13 cellular contexts compared by ENCODE assay signal in the genomic region with DNA sequence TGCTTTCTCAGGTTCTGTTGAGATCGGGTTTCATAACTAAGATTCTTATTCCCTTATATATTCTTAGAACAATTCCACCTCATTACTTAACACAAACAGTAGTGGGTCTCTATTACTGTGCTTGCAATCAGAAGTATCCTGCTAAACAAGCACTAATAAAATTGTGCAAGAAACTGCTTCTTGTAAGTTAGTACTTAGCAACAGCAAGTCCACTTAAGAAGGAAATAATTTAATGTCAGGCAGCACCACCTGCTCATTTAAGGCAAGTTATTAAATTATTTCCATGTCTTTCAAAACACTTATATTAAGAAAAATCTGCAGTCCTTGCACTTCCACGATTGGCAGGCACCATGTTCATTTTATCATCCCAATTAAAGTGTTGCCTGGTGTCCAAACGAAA.
DNase-seq lines count a peak whose midpoint lies in the region; ATAC-seq and TF ChIP-seq lines count a peak whose summit lies in the region.
"Had no signal": no experiment of that assay in that cellular context is flagged by ENCODE, and none has a peak within 500 bp of the region (broad histone marks: within the 10 kb centered on the region; RNA-seq: fewer than 3 reads in every experiment).

No MANE protein-coding gene starts in this region.

- POLR2A ChIA-PET in A673 (lab: Charles Lee; ENCODE audit: low non-redundant PET), result no interaction called here

- H3K27ac ChIP-seq in A673 (ENCODE audit: low read depth, low read length, poor library complexity, severe bottlenecking), result peak overlapping the region; percentile 90

- H3K9me3 Mint-ChIP-seq in HFFc6 (peaks cover 13% of the 10 kb centered on the region), natural killer cell (no peaks in the 10 kb centered on the region)
- H3K9me3 Mint-ChIP-seq in effector memory CD8-positive, alpha-beta T cell, result no peaks in the 10 kb centered on the region
- peaks cover 11% of the 10 kb centered on the region for H3K9me3 Mint-ChIP-seq in activated T-helper 1 cell treated with anti-CD3 and anti-CD28 coated beads, Interleukin-12 subunit alpha, Interleukin-12 subunit beta, Interleukin-2, Interleukin-4 antibody, amounts not matched to agents 30 ng/mL and 10 ng/mL and 1 ng/mL, durations not matched to agents 14 hours and 24 hours and 36 hours
- H3K9me3 Mint-ChIP-seq: dendritic cell treated with granulocyte-macrophage colony-stimulating factor and Interleukin-4, amounts not matched to agents 40 ng/mL and 50 ng/mL, for 4 days had no signal

- intact Hi-C loops in A673 (cut with micrococcal nuclease; ENCODE audit: unreplicated experiment), result loop anchor here (5.0 to 10.0 kb wide), 3 partner anchors 53 to 279 kb away; partner anchors contain the start of gene RBMS1
- intact Hi-C loops in natural killer cell (cut with micrococcal nuclease), result no loop called here
- intact Hi-C loops in activated T-helper 1 cell treated with anti-CD3 and anti-CD28 coated beads, Interleukin-12 subunit alpha, Interleukin-12 subunit beta, Interleukin-2, Interleukin-4 antibody, amounts not matched to agents 30 ng/mL and 10 ng/mL and 1 ng/mL, durations not matched to agents 14 hours and 24 hours and 36 hours (cut with micrococcal nuclease), result loop anchor here (5.0 kb wide), 2 partner anchors 33 to 242 kb away; no protein-coding TSS in a partner anchor

- peaks cover 44% of the 10 kb centered on the region for H3K4me1 ChIP-seq in A673 (ENCODE audit: insufficient read depth, low read length, poor library complexity, severe bottlenecking)

- TF ChIP-seq CTCF in A673 (conservative IDR thresholded peaks at IDR 0.05; ENCODE audit: low read depth, low read length), result no peak
- TF ChIP-seq CTCF in HFFc6 (IDR thresholded peaks at IDR 0.05), result no peak
- no peak for TF ChIP-seq CTCF in natural killer cell (IDR thresholded peaks at IDR 0.05)

- BruUV-seq in A673 (replicated peaks; lab: Mats Ljungman, UMichigan), result no TSS peak

- H3K27ac Mint-ChIP-seq in HFFc6 (peak overlapping the region; percentile 88), natural killer cell (peak overlapping the region; percentile 50 to 79)
- H3K27ac Mint-ChIP-seq in effector memory CD8-positive, alpha-beta T cell, result peak overlapping the region; percentile 55 to 67
- no peak overlapping the region for H3K27ac Mint-ChIP-seq in activated T-helper 1 cell treated with anti-CD3 and anti-CD28 coated beads, Interleukin-12 subunit alpha, Interleukin-12 subunit beta, Interleukin-2, Interleukin-4 antibody, amounts not matched to agents 30 ng/mL and 10 ng/mL and 1 ng/mL, durations not matched to agents 14 hours and 24 hours and 36 hours
- H3K27ac Mint-ChIP-seq: dendritic cell treated with granulocyte-macrophage colony-stimulating factor and Interleukin-4, amounts not matched to agents 40 ng/mL and 50 ng/mL, for 4 days had no signal

- ATAC-seq in effector memory CD8-positive, alpha-beta T cell (replicated peaks), result no peak
- ATAC-seq in natural killer cell, result no peak
- no peak for ATAC-seq in HG03439 (IDR thresholded peaks at IDR 0.05; ENCODE audit: unreplicated experiment)

- H3K4me3 Mint-ChIP-seq in HFFc6, result no peak overlapping the region
- peak overlapping the region in 1 of 2 donors; percentile 50 for H3K4me3 Mint-ChIP-seq in effector memory CD8-positive, alpha-beta T cell
- peak overlapping the region; percentile 9 for H3K4me3 Mint-ChIP-seq in natural killer cell
- no peak overlapping the region for H3K4me3 Mint-ChIP-seq in activated T-helper 1 cell treated with anti-CD3 and anti-CD28 coated beads, Interleukin-12 subunit alpha, Interleukin-12 subunit beta, Interleukin-2, Interleukin-4 antibody, amounts not matched to agents 30 ng/mL and 10 ng/mL and 1 ng/mL, durations not matched to agents 14 hours and 24 hours and 36 hours
- H3K4me3 Mint-ChIP-seq: dendritic cell treated with granulocyte-macrophage colony-stimulating factor and Interleukin-4, amounts not matched to agents 40 ng/mL and 50 ng/mL, for 4 days had no signal

- DNase-seq in A673 (ENCODE audit: low spot score) (peak; percentile 59), HFFc6 (no peak), natural killer cell (no peak), kidney tubule cell (ENCODE audit: low spot score) (no peak), KG1 (lab: John Stamatoyannopoulos, UW) (no peak)
- no peak for DNase-seq in effector memory CD8-positive, alpha-beta T cell
- no peak for DNase-seq in activated T-helper 1 cell treated with anti-CD3 and anti-CD28 coated beads, Interleukin-12 subunit alpha, Interleukin-12 subunit beta, Interleukin-2, Interleukin-4 antibody, amounts not matched to agents 30 ng/mL and 10 ng/mL and 1 ng/mL, durations not matched to agents 14 hours and 24 hours and 36 hours (ENCODE audit: low spot score)
- DNase-seq: amniotic stem cell; posterior cingulate gyrus; SHP77 treated with DMSO at 0.1 percent for 48 hours; stimulated activated CD8-positive, alpha-beta memory T cell treated with anti-CD3 and anti-CD28 coated beads, Interleukin-4, amount 100 ng/mL, for 48 hours had no signal

- H3K36me3 Mint-ChIP-seq in HFFc6 (ENCODE audit: low read depth) (peaks cover 43% of the 10 kb centered on the region), natural killer cell (no peaks in the 10 kb centered on the region)
- peaks cover 7% of the 10 kb centered on the region for H3K36me3 Mint-ChIP-seq in effector memory CD8-positive, alpha-beta T cell (ENCODE audit: insufficient read depth)
- H3K36me3 Mint-ChIP-seq in activated T-helper 1 cell treated with anti-CD3 and anti-CD28 coated beads, Interleukin-12 subunit alpha, Interleukin-12 subunit beta, Interleukin-2, Interleukin-4 antibody, amounts not matched to agents 30 ng/mL and 10 ng/mL and 1 ng/mL, durations not matched to agents 14 hours and 24 hours and 36 hours (ENCODE audit: low read depth), result peaks cover 23% of the 10 kb centered on the region

- H3K4me3 ChIP-seq in A673 (ENCODE audit: low read depth, low read length, poor library complexity, severe bottlenecking), result no peak overlapping the region

- H3K27me3 Mint-ChIP-seq in HFFc6 (ENCODE audit: insufficient read depth) (no peaks in the 10 kb centered on the region; the same call in 1 of the 2 replicates), natural killer cell (ENCODE audit: low read depth in 2 of 2) (no peaks in the 10 kb centered on the region)
- no peaks in the 10 kb centered on the region for H3K27me3 Mint-ChIP-seq in effector memory CD8-positive, alpha-beta T cell
- no peaks in the 10 kb centered on the region for H3K27me3 Mint-ChIP-seq in activated T-helper 1 cell treated with anti-CD3 and anti-CD28 coated beads, Interleukin-12 subunit alpha, Interleukin-12 subunit beta, Interleukin-2, Interleukin-4 antibody, amounts not matched to agents 30 ng/mL and 10 ng/mL and 1 ng/mL, durations not matched to agents 14 hours and 24 hours and 36 hours (ENCODE audit: insufficient read depth)
- H3K27me3 Mint-ChIP-seq: dendritic cell treated with granulocyte-macrophage colony-stimulating factor and Interleukin-4, amounts not matched to agents 40 ng/mL and 50 ng/mL, for 4 days had no signal

- H3K27me3 ChIP-seq in A673 (replicated peaks; ENCODE audit: insufficient read depth, low read depth, low read length, poor library complexity), result no peaks in the 10 kb centered on the region

- H3K4me1 Mint-ChIP-seq in HFFc6 (ENCODE audit: low read depth) (peaks cover 71% of the 10 kb centered on the region), natural killer cell (peaks cover 59 to 63% of the 10 kb centered on the region in 2 donors)
- H3K4me1 Mint-ChIP-seq in effector memory CD8-positive, alpha-beta T cell (ENCODE audit: low read depth in 2 of 2), result peaks cover 48 to 58% of the 10 kb centered on the region in 2 donors
- peaks cover 55% of the 10 kb centered on the region for H3K4me1 Mint-ChIP-seq in activated T-helper 1 cell treated with anti-CD3 and anti-CD28 coated beads, Interleukin-12 subunit alpha, Interleukin-12 subunit beta, Interleukin-2, Interleukin-4 antibody, amounts not matched to agents 30 ng/mL and 10 ng/mL and 1 ng/mL, durations not matched to agents 14 hours and 24 hours and 36 hours (ENCODE audit: low read depth)

- CTCF ChIA-PET in A673 (lab: Charles Lee), result no interaction called here

- H3K9me3 ChIP-seq in A673 (ENCODE audit: low read depth, low read length, poor library complexity, severe bottlenecking), result peaks cover 14% of the 10 kb centered on the region

- H3K36me3 ChIP-seq in A673 (ENCODE audit: insufficient read depth, low read length, poor library complexity, severe bottlenecking), result peaks cover 5% of the 10 kb centered on the region
